In genomic region chr9:77751341-77752091, GRCh38 we compare ENCODE assay signal across 8 cellular contexts.
DNase-seq lines count a peak whose midpoint lies in the region; ATAC-seq and TF ChIP-seq lines count a peak whose summit lies in the region.

No MANE protein-coding gene starts in this region.

- TF ChIP-seq CTCF in NB4 (IDR thresholded peaks at IDR 0.05; ENCODE audit: low read depth, low read length) (peak; percentile 19), esophagus muscularis mucosa (IDR thresholded peaks at IDR 0.05) (peak; percentile 49 to 59 (median 58)), nephron progenitor cell (IDR thresholded peaks at IDR 0.05) (peak; percentile 59)

- 28% methylated on average over 8 of the region's 8 CpGs for WGBS in esophagus muscularis mucosa

- ATAC-seq in GM18909 (IDR thresholded peaks at IDR 0.05; ENCODE audit: poor library complexity, unreplicated experiment), result no peak
- no peak for ATAC-seq in HG03045 (IDR thresholded peaks at IDR 0.05; ENCODE audit: unreplicated experiment)

- DNase-seq in activated T-cell treated with anti-CD3 and anti-CD28 coated beads for 24 hours (ENCODE audit: low read depth), result peak; percentile 9
- DNase-seq in activated T-cell treated with anti-CD3 and anti-CD28 coated beads, Interleukin-2, amount 50 U/mL, for 24 hours, result no peak
- DNase-seq in NB4 (ENCODE audit: low read depth), result peak; percentile 69
- peak; percentile 86 for DNase-seq in SK-N-MC (ENCODE audit: low read depth, low spot score)
- no peak for DNase-seq in esophagus muscularis mucosa (ENCODE audit: extremely low spot score)
- DNase-seq in nephron progenitor cell, result peak; percentile 32

- peaks cover 12 to 50% (median 43%) of the 10 kb centered on the region in 4 donors for H3K4me1 ChIP-seq in esophagus muscularis mucosa

- H3K9me3 ChIP-seq in SK-N-MC (ENCODE audit: low read depth, low read length) (no peaks in the 10 kb centered on the region), esophagus muscularis mucosa (no peaks in the 10 kb centered on the region)

- no peaks in the 10 kb centered on the region for H3K9me3 Mint-ChIP-seq in activated T-cell treated with anti-CD3 and anti-CD28 coated beads, Interleukin-2, amount 50 U/mL, for 24 hours
- H3K9me3 Mint-ChIP-seq in nephron progenitor cell, result peaks cover 5% of the 10 kb centered on the region

- H3K4me1 Mint-ChIP-seq in activated T-cell treated with anti-CD3 and anti-CD28 coated beads, Interleukin-2, amount 50 U/mL, for 24 hours (ENCODE audit: low read depth), result peaks cover 46% of the 10 kb centered on the region
- H3K4me1 Mint-ChIP-seq in nephron progenitor cell, result peaks cover 16% of the 10 kb centered on the region

- no peak overlapping the region for H3K4me3 ChIP-seq in NB4 (ENCODE audit: low read depth, low read length)
- peak overlapping the region; percentile 58 for H3K4me3 ChIP-seq in SK-N-MC
- peak overlapping the region in 1 of 4 donors; percentile 8 for H3K4me3 ChIP-seq in esophagus muscularis mucosa

- intact Hi-C loops in esophagus muscularis mucosa (cut with DNase I), result loop anchor here (2.0 to 5.0 kb wide), 2 partner anchors 281 to 295 kb away; partner anchors contain the start of gene GNAQ

- H3K4me3 Mint-ChIP-seq in activated T-cell treated with anti-CD3 and anti-CD28 coated beads, Interleukin-2, amount 50 U/mL, for 24 hours, result no peak overlapping the region
- H3K4me3 Mint-ChIP-seq in nephron progenitor cell, result no peak overlapping the region

- H3K36me3 Mint-ChIP-seq in activated T-cell treated with anti-CD3 and anti-CD28 coated beads, Interleukin-2, amount 50 U/mL, for 24 hours (ENCODE audit: low read depth), result peaks cover 9% of the 10 kb centered on the region
- peaks cover 33% of the 10 kb centered on the region for H3K36me3 Mint-ChIP-seq in nephron progenitor cell (ENCODE audit: low read depth)

- H3K36me3 ChIP-seq in SK-N-MC (ENCODE audit: insufficient read depth, low read length), result peaks cover 7% of the 10 kb centered on the region
- peaks cover 0 to 8% (median 0%) of the 10 kb centered on the region in 4 donors for H3K36me3 ChIP-seq in esophagus muscularis mucosa

- H3K27me3 Mint-ChIP-seq in activated T-cell treated with anti-CD3 and anti-CD28 coated beads, Interleukin-2, amount 50 U/mL, for 24 hours, result no peaks in the 10 kb centered on the region
- peaks cover 3% of the 10 kb centered on the region for H3K27me3 Mint-ChIP-seq in nephron progenitor cell (ENCODE audit: low read depth, poor library complexity)

- peak overlapping the region; percentile 53 for H3K9ac ChIP-seq in SK-N-MC (ENCODE audit: insufficient read length)

- TF ChIP-seq POLR2A in NB4 (IDR thresholded peaks at IDR 0.05; ENCODE audit: extremely low read depth, insufficient read length) (no peak), esophagus muscularis mucosa (IDR thresholded peaks at IDR 0.05; ENCODE audit: low read depth) (no peak)

- no peak for TF ChIP-seq EP300 in esophagus muscularis mucosa (IDR thresholded peaks at IDR 0.05)

- H3K27me3 ChIP-seq in esophagus muscularis mucosa, result no peaks in the 10 kb centered on the region

- H3K27ac ChIP-seq in SK-N-MC, result peak overlapping the region; percentile 96
- peak overlapping the region; percentile 51 to 70 (median 58) for H3K27ac ChIP-seq in esophagus muscularis mucosa (replicated peaks in 1 of 4)

- no peak overlapping the region for H3K27ac Mint-ChIP-seq in activated T-cell treated with anti-CD3 and anti-CD28 coated beads, Interleukin-2, amount 50 U/mL, for 24 hours
- peak overlapping the region; percentile 76 for H3K27ac Mint-ChIP-seq in nephron progenitor cell

Comparison
In these comparisons a context has a peak if more than half of its experiments do, and no peak if none do; other contexts are left out.
1. DNase-seq: peak in activated T-cell treated with anti-CD3 and anti-CD28 coated beads for 24 hours (single experiment), NB4 (single experiment), SK-N-MC (single experiment) and nephron progenitor cell (single experiment); none in activated T-cell treated with anti-CD3 and anti-CD28 coated beads, Interleukin-2, amount 50 U/mL, for 24 hours (single experiment) and esophagus muscularis mucosa (single experiment).
2. Peak in every context shown above with its lines, with median percentiles within 50 percentile points of each other: CTCF ChIP-seq.